8 cellular contexts compared by ENCODE assay signal in the genomic region with DNA sequence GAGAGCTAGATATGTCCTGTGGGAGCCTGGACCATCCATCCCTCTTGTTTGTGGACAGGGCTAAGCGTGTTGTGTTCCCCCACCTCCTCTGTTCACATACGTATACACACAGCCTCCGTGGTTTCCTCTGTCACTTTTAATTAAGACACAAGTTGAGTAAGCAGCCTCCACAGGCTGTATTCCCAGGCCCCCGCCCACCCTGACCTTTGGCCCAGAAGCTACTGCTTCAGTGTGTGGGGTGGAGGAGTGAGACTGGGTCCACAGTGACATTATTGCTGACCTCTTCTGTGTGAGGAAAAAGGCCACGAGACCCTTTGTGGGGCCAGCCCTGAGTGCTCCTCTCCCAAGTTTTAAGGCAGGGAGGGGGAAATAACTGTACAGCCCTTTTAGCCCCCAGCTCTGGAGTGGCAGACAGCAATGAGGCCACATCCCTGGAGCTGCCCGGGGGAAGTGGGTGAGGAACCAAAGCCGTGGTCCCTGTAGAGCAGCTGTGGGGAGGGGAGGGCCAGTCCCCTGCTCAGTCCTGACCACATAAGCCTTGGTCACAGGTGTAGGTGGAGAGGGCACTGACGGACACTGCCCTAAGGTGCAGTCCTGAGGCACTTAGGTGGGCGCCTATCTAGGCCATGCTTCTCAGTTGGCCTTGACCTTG. TPM values are rescaled to one million over a fixed set of nuclear protein-coding genes. Genes with fewer than 3 reads are reported as not detected.
DNase-seq lines count a peak whose midpoint lies in the region; ATAC-seq and TF ChIP-seq lines count a peak whose summit lies in the region.
"Had no signal": no experiment of that assay in that cellular context is flagged by ENCODE, and none has a peak within 500 bp of the region (broad histone marks: within the 10 kb centered on the region; RNA-seq: fewer than 3 reads in every experiment).

No MANE protein-coding gene starts in this region.

- TSS peak; percentile 34 for BruUV-seq in A673 (replicated peaks; lab: Mats Ljungman, UMichigan)

- peaks cover 78% of the 10 kb centered on the region for H3K36me3 Mint-ChIP-seq in activated T-helper 2 cell treated with anti-CD3 and anti-CD28 coated beads, Interferon-gamma antibody, Interleukin-2, Interleukin-4, amounts not matched to agents 10 μg/mL and 5 μg/mL and 100 μg/mL, durations not matched to agents 14 hours and 24 hours and 36 hours (ENCODE audit: low read depth)

- TF ChIP-seq CTCF in A673 (conservative IDR thresholded peaks at IDR 0.05; ENCODE audit: low read depth, low read length), result no peak
- TF ChIP-seq CTCF in vagina (IDR thresholded peaks at IDR 0.05), result no peak
- no peak for TF ChIP-seq CTCF in gastroesophageal sphincter (IDR thresholded peaks at IDR 0.05)

- no peak for TF ChIP-seq EP300 in gastroesophageal sphincter (IDR thresholded peaks at IDR 0.05)

- peaks cover 51% of the 10 kb centered on the region for H3K4me1 Mint-ChIP-seq in activated T-helper 2 cell treated with anti-CD3 and anti-CD28 coated beads, Interferon-gamma antibody, Interleukin-2, Interleukin-4, amounts not matched to agents 10 μg/mL and 5 μg/mL and 100 μg/mL, durations not matched to agents 14 hours and 24 hours and 36 hours (ENCODE audit: low read depth)

- H3K27me3 Mint-ChIP-seq in activated T-helper 2 cell treated with anti-CD3 and anti-CD28 coated beads, Interferon-gamma antibody, Interleukin-2, Interleukin-4, amounts not matched to agents 10 μg/mL and 5 μg/mL and 100 μg/mL, durations not matched to agents 14 hours and 24 hours and 36 hours (ENCODE audit: low read depth), result no peaks in the 10 kb centered on the region
- H3K27me3 Mint-ChIP-seq: CD4-positive, alpha-beta T cell had no signal

- POLR2A ChIA-PET in A673 (lab: Charles Lee; ENCODE audit: low non-redundant PET), result no interaction called here

- H3K27me3 ChIP-seq in A673 (replicated peaks; ENCODE audit: insufficient read depth, low read depth, low read length, poor library complexity) (no peaks in the 10 kb centered on the region), vagina (no peaks in the 10 kb centered on the region), gastroesophageal sphincter (no peaks in the 10 kb centered on the region)

- peak overlapping the region; percentile 58 for H3K27ac Mint-ChIP-seq in activated T-helper 2 cell treated with anti-CD3 and anti-CD28 coated beads, Interferon-gamma antibody, Interleukin-2, Interleukin-4, amounts not matched to agents 10 μg/mL and 5 μg/mL and 100 μg/mL, durations not matched to agents 14 hours and 24 hours and 36 hours
- H3K27ac Mint-ChIP-seq: CD4-positive, alpha-beta T cell had no signal

- CTCF ChIA-PET in A673 (lab: Charles Lee), result no interaction called here

- H3K4me1 ChIP-seq in A673 (ENCODE audit: insufficient read depth, low read length, poor library complexity, severe bottlenecking) (peaks cover 20% of the 10 kb centered on the region), vagina (peaks cover 25% of the 10 kb centered on the region), gastroesophageal sphincter (peaks cover 6 to 32% (median 14%) of the 10 kb centered on the region in 3 donors)

- ATAC-seq in gastroesophageal sphincter, result no peak

- TF ChIP-seq POLR2A in vagina (IDR thresholded peaks at IDR 0.05) (no peak), gastroesophageal sphincter (IDR thresholded peaks at IDR 0.05) (no peak)

- H3K36me3 ChIP-seq in A673 (ENCODE audit: insufficient read depth, low read length, poor library complexity, severe bottlenecking) (peaks cover 56% of the 10 kb centered on the region), vagina (peaks cover 0 to 38% of the 10 kb centered on the region in 2 donors), gastroesophageal sphincter (peaks cover 0 to 54% of the 10 kb centered on the region in 2 donors)

- no peak for DNase-seq in A673 (ENCODE audit: low spot score)
- DNase-seq in HT1080 (ENCODE audit: low read depth), result peak; percentile 36
- no peak for DNase-seq in activated T-helper 2 cell treated with anti-CD3 and anti-CD28 coated beads, Interferon-gamma antibody, Interleukin-2, Interleukin-4, amounts not matched to agents 10 μg/mL and 5 μg/mL and 100 μg/mL, durations not matched to agents 14 hours and 24 hours and 36 hours (ENCODE audit: low spot score)
- no peak for DNase-seq in NCI-H748 treated with DMSO at 0.1 percent for 48 hours (lab: John Stamatoyannopoulos, UW)
- no peak for DNase-seq in vagina (ENCODE audit: extremely low spot score in 2 of 2)
- DNase-seq: CD4-positive, alpha-beta T cell; stimulated activated CD4-positive, alpha-beta T cell treated with anti-CD3 and anti-CD28 coated beads, Interleukin-4, amount 100 ng/mL, for 24 hours had no signal

- no peaks in the 10 kb centered on the region for H3K9me3 Mint-ChIP-seq in activated T-helper 2 cell treated with anti-CD3 and anti-CD28 coated beads, Interferon-gamma antibody, Interleukin-2, Interleukin-4, amounts not matched to agents 10 μg/mL and 5 μg/mL and 100 μg/mL, durations not matched to agents 14 hours and 24 hours and 36 hours
- H3K9me3 Mint-ChIP-seq: CD4-positive, alpha-beta T cell had no signal

- peak overlapping the region; percentile 19 for H3K4me3 Mint-ChIP-seq in activated T-helper 2 cell treated with anti-CD3 and anti-CD28 coated beads, Interferon-gamma antibody, Interleukin-2, Interleukin-4, amounts not matched to agents 10 μg/mL and 5 μg/mL and 100 μg/mL, durations not matched to agents 14 hours and 24 hours and 36 hours (ENCODE audit: low read depth)
- H3K4me3 Mint-ChIP-seq: CD4-positive, alpha-beta T cell had no signal

- no peaks in the 10 kb centered on the region for H3K9me3 ChIP-seq in A673 (ENCODE audit: low read depth, low read length, poor library complexity, severe bottlenecking)
- no peaks in the 10 kb centered on the region for H3K9me3 ChIP-seq in vagina
- H3K9me3 ChIP-seq in gastroesophageal sphincter, result no peaks in the 10 kb centered on the region

- H3K4me3 ChIP-seq in A673 (ENCODE audit: low read depth, low read length, poor library complexity, severe bottlenecking) (no peak overlapping the region), vagina (no peak overlapping the region), gastroesophageal sphincter (no peak overlapping the region)

- 62 to 76% methylated on average over 2 to 4 of the region's 9 CpGs for WGBS in gastroesophageal sphincter (ENCODE audit: low coverage in 1 of 2), 2 donors

- intact Hi-C loops in A673 (cut with micrococcal nuclease; ENCODE audit: unreplicated experiment) (no loop called here), vagina (cut with DNase I) (loop anchor here (10.0 kb wide), 1 partner anchor 91 kb away; the partner anchor contains the start of gene HYI)
- intact Hi-C loops in activated T-helper 2 cell treated with anti-CD3 and anti-CD28 coated beads, Interferon-gamma antibody, Interleukin-2, Interleukin-4, amounts not matched to agents 10 μg/mL and 5 μg/mL and 100 μg/mL, durations not matched to agents 14 hours and 24 hours and 36 hours (cut with micrococcal nuclease), result loop anchor here (10.0 kb wide), 2 partner anchors 91 to 679 kb away; partner anchors contain the start of genes HYI and YBX1

- H3K27ac ChIP-seq in A673 (ENCODE audit: low read depth, low read length, poor library complexity, severe bottlenecking) (no peak overlapping the region), vagina (no peak overlapping the region), gastroesophageal sphincter (no peak overlapping the region)

RNA-seq across cellular contexts. Expression of gene ELOVL1, which starts 4.4 kb away (rescaled TPM):
- total RNA-seq in A673 (2021) (47.4 and 53.7 TPM in 2 replicates), vagina (62.1 TPM), gastroesophageal sphincter (10 to 100 TPM; 26.3 to 65.0 (median 41.0) TPM)
- 163 and 212 TPM in 2 replicates for total RNA-seq in HT1080 (2014; rRNA removed; shearing (Covaris generic))
- polyA plus RNA-seq in HT1080 (2015; cell fraction: cytosol; rRNA removed), result 156 and 175 TPM in 2 replicates
- 161 and 163 TPM in 2 replicates for polyA plus RNA-seq in HT1080 (2015; cell fraction: nucleus; rRNA removed)
- 82.7 and 83.6 TPM in 2 replicates for total RNA-seq in activated T-helper 2 cell treated with anti-CD3 and anti-CD28 coated beads, Interferon-gamma antibody, Interleukin-2, Interleukin-4, amounts not matched to agents 10 μg/mL and 5 μg/mL and 100 μg/mL, durations not matched to agents 14 hours and 24 hours and 36 hours

RNA-seq across cellular contexts. Expression of gene CDC20, which starts 4.6 kb away (rescaled TPM):
- total RNA-seq in A673 (2021), result 296 and 309 TPM in 2 replicates
- 564 and 669 TPM in 2 replicates for total RNA-seq in HT1080 (2014; rRNA removed; shearing (Covaris generic))
- polyA plus RNA-seq in HT1080 (2015; cell fraction: cytosol; rRNA removed), result 259 and 292 TPM in 2 replicates
- 314 TPM in 2 replicates for polyA plus RNA-seq in HT1080 (2015; cell fraction: nucleus; rRNA removed)
- total RNA-seq in activated T-helper 2 cell treated with anti-CD3 and anti-CD28 coated beads, Interferon-gamma antibody, Interleukin-2, Interleukin-4, amounts not matched to agents 10 μg/mL and 5 μg/mL and 100 μg/mL, durations not matched to agents 14 hours and 24 hours and 36 hours, result 125 and 128 TPM in 2 replicates
- total RNA-seq in vagina, result 11.0 TPM
- under 1 TPM in 3 of 4 donors, not detected in 1; 0.42 to 0.69 (median 0.54) TPM for total RNA-seq in gastroesophageal sphincter

RNA-seq across cellular contexts. Expression of gene MPL, which starts 25.8 kb away (rescaled TPM):
- total RNA-seq in A673 (2021), result not detected in 2 replicates
- not detected in 2 replicates for total RNA-seq in HT1080 (2014; rRNA removed; shearing (Covaris generic))
- not detected in 2 replicates for polyA plus RNA-seq in HT1080 (2015; cell fraction: cytosol; rRNA removed)
- polyA plus RNA-seq in HT1080 (2015; cell fraction: nucleus; rRNA removed), result not detected in 2 replicates
- total RNA-seq in activated T-helper 2 cell treated with anti-CD3 and anti-CD28 coated beads, Interferon-gamma antibody, Interleukin-2, Interleukin-4, amounts not matched to agents 10 μg/mL and 5 μg/mL and 100 μg/mL, durations not matched to agents 14 hours and 24 hours and 36 hours, result not detected in 2 replicates
- not detected for total RNA-seq in vagina
- 1 to 10 TPM in 1 of 4 donors, under 1 TPM in 1, not detected in 2; 0.27 to 1.1 TPM for total RNA-seq in gastroesophageal sphincter
- total RNA-seq: CD4-positive, alpha-beta T cell had no signal

RNA-seq across cellular contexts. Expression of gene MED8, which starts 26.2 kb away (rescaled TPM):
- total RNA-seq in A673 (2021), result 36.7 TPM in 2 replicates
- total RNA-seq in HT1080 (2014; rRNA removed; shearing (Covaris generic)), result 61.9 and 73.9 TPM in 2 replicates
- 54.9 and 58.7 TPM in 2 replicates for polyA plus RNA-seq in HT1080 (2015; cell fraction: cytosol; rRNA removed)
- polyA plus RNA-seq in HT1080 (2015; cell fraction: nucleus; rRNA removed), result 58.1 and 60.2 TPM in 2 replicates
- total RNA-seq in activated T-helper 2 cell treated with anti-CD3 and anti-CD28 coated beads, Interferon-gamma antibody, Interleukin-2, Interleukin-4, amounts not matched to agents 10 μg/mL and 5 μg/mL and 100 μg/mL, durations not matched to agents 14 hours and 24 hours and 36 hours, result 40.8 and 41.6 TPM in 2 replicates
- 33.6 TPM for total RNA-seq in vagina
- total RNA-seq in gastroesophageal sphincter, result 10 to 100 TPM; 31.4 to 41.1 (median 33.6) TPM

RNA-seq across cellular contexts. Expression of gene SZT2, which starts 26.3 kb away (rescaled TPM):
- total RNA-seq in A673 (2021) (27.9 and 34.6 TPM in 2 replicates), vagina (42.5 TPM), gastroesophageal sphincter (10 to 100 TPM; 13.1 to 40.0 (median 35.1) TPM)
- 11.7 and 14.7 TPM in 2 replicates for total RNA-seq in HT1080 (2014; rRNA removed; shearing (Covaris generic))
- 7.7 and 8.6 TPM in 2 replicates for polyA plus RNA-seq in HT1080 (2015; cell fraction: cytosol; rRNA removed)
- polyA plus RNA-seq in HT1080 (2015; cell fraction: nucleus; rRNA removed), result 38.6 and 40.5 TPM in 2 replicates
- total RNA-seq in activated T-helper 2 cell treated with anti-CD3 and anti-CD28 coated beads, Interferon-gamma antibody, Interleukin-2, Interleukin-4, amounts not matched to agents 10 μg/mL and 5 μg/mL and 100 μg/mL, durations not matched to agents 14 hours and 24 hours and 36 hours, result 56.6 and 58.4 TPM in 2 replicates

Comparison
In these comparisons a context has a peak if more than half of its experiments do, and no peak if none do; other contexts are left out.
1. RNA of gene CDC20, which starts 4.6 kb away (total RNA-seq): 564 to 669 TPM in HT1080, 296 to 309 TPM in A673 and 125 to 128 TPM in activated T-helper 2 cell treated with anti-CD3 and anti-CD28 coated beads, Interferon-gamma antibody, Interleukin-2, Interleukin-4, amounts not matched to agents 10 μg/mL and 5 μg/mL and 100 μg/mL, durations not matched to agents 14 hours and 24 hours and 36 hours; 11.0 TPM in vagina (single experiment) and 0.42 to 0.69 TPM in gastroesophageal sphincter; every median in the first group is over 10 times any median in the second.